15 cellular contexts compared by ENCODE assay signal in genomic region chr20:15146948-15147347, GRCh38.
"Had no signal": no experiment of that assay in that cellular context is flagged by ENCODE, and none has a peak within 500 bp of the region (broad histone marks: within the 10 kb centered on the region; RNA-seq: fewer than 3 reads in every experiment).

No MANE protein-coding gene starts in this region.

- H3K4me3 ChIP-seq: adrenal gland, dorsolateral prefrontal cortex, gastrocnemius medialis, lung, tibial artery had no signal

- H3K27me3 ChIP-seq: adrenal gland, dorsolateral prefrontal cortex, gastrocnemius medialis, neutrophil, tibial artery had no signal

- H3K4me1 ChIP-seq: adrenal gland had no signal

- DNase-seq: activated CD4-positive, alpha-beta T cell treated with anti-CD3 and anti-CD28 coated beads, Interleukin-2, amount 50 U/mL, for 48 hours; activated T-cell treated with anti-CD3 and anti-CD28 coated beads, Interleukin-2, amount 50 U/mL, for 24 hours; adrenal gland; dorsolateral prefrontal cortex; endodermal cell; gastrocnemius medialis; left colon; naive thymus-derived CD4-positive, alpha-beta T cell; retina; stimulated activated CD4-positive, alpha-beta T cell treated with anti-CD3 and anti-CD28 coated beads, Interleukin-2, amount 100 ng/mL, for 48 hours; tibial artery; WERI-Rb-1 had no signal

- H3K9me3 ChIP-seq: adrenal gland, gastrocnemius medialis, neutrophil, tibial artery had no signal

- H3K27ac ChIP-seq: adrenal gland, dorsolateral prefrontal cortex, gastrocnemius medialis, neutrophil, tibial artery, WERI-Rb-1 had no signal

- H3K36me3 ChIP-seq: adrenal gland, gastrocnemius medialis, neutrophil, tibial artery, WERI-Rb-1 had no signal

- ATAC-seq: gastrocnemius medialis; left colon; naive thymus-derived CD4-positive, alpha-beta T cell; stimulated activated memory B cell treated with anti-CD40 and anti-IgM and Interleukin-4, amounts not matched to agents 10 μg/mL and 1 μg/mL and 100 μg/mL, for 72 hours had no signal
